In genomic region chr4:184548321-184548650, GRCh38 we compare ENCODE assay signal across 1 cellular context.
TF ChIP-seq lines count a peak whose summit lies in the region.

No MANE protein-coding gene starts in this region.

TF ChIP-seq in H1, 55 proteins besides CTCF, POLR2A, EP300 and RAD21:
- TF ChIP-seq RXRA (IDR thresholded peaks at IDR 0.05; ENCODE audit: insufficient read depth, low read depth, low read length) (no peak), SIX5 (IDR thresholded peaks at IDR 0.05; ENCODE audit: low read depth, low read length) (no peak), SRF (IDR thresholded peaks at IDR 0.05; ENCODE audit: low read depth, low read length) (no peak), FOSL1 (IDR thresholded peaks at IDR 0.05; ENCODE audit: insufficient read depth, low read depth, low read length) (no peak), JUND (IDR thresholded peaks at IDR 0.05; ENCODE audit: low read length) (no peak)
